In genomic region chr6:109373762-109374161, GRCh38 we compare ENCODE assay signal across 8 cellular contexts. TPM values are rescaled to one million over a fixed set of nuclear protein-coding genes. Genes with fewer than 3 reads are reported as not detected.
DNase-seq lines count a peak whose midpoint lies in the region; ATAC-seq, FAIRE-seq and TF ChIP-seq lines count a peak whose summit lies in the region.

No MANE protein-coding gene starts in this region.

- no peaks in the 10 kb centered on the region for H3K27me3 ChIP-seq in bronchial epithelial cell (ENCODE audit: control insufficient read depth, insufficient read depth, low read length)

- H3K9me3 Mint-ChIP-seq in CD14-positive monocyte = no peaks in the 10 kb centered on the region

- H3K4me1 Mint-ChIP-seq in CD14-positive monocyte = peaks cover 53% of the 10 kb centered on the region

- peak overlapping the region in 1 of 2 donors; percentile 41 for H3K4me3 Mint-ChIP-seq in CD14-positive monocyte

- TF ChIP-seq CTCF in CD14-positive monocyte (IDR thresholded peaks at IDR 0.05) (no peak), bronchial epithelial cell (IDR thresholded peaks at IDR 0.05; ENCODE audit: insufficient read depth, low read length, severe bottlenecking) (no peak)

- intact Hi-C loops in CD14-positive monocyte (cut with micrococcal nuclease) (loop anchor here in 1 of 2 donors (5.0 kb wide), 1 partner anchor 276 kb away; the partner anchor contains the start of gene CEP57L1), sciatic nerve (cut with DNase I) (no loop called here)

- peak overlapping the region; percentile 78 to 91 (median 82) for H3K27ac Mint-ChIP-seq in CD14-positive monocyte

- H3K36me3 ChIP-seq in bronchial epithelial cell (ENCODE audit: control insufficient read depth, insufficient read depth, low read length) = peaks cover 13% of the 10 kb centered on the region

- DNase-seq in CD14-positive monocyte (ENCODE audit: low spot score) = peak; percentile 60
- DNase-seq in bronchial epithelial cell (ENCODE audit: low read depth) = no peak
- DNase-seq in cerebellum (ENCODE audit: low spot score) = no peak
- no peak for DNase-seq in Ammon's horn (ENCODE audit: low spot score)
- no peak for DNase-seq in NCI-H510A treated with DMSO at 0.1 percent for 48 hours (lab: John Stamatoyannopoulos, UW)
- DNase-seq in sciatic nerve (ENCODE audit: low spot score) = no peak

- peaks cover 74 to 90% of the 10 kb centered on the region in 2 donors for H3K36me3 Mint-ChIP-seq in CD14-positive monocyte

- no peak overlapping the region for H3K4me3 ChIP-seq in bronchial epithelial cell (ENCODE audit: low read depth, low read length)

- ATAC-seq in GM19351 (IDR thresholded peaks at IDR 0.05; ENCODE audit: unreplicated experiment) (peak; percentile 95), HG03280 (IDR thresholded peaks at IDR 0.05; ENCODE audit: unreplicated experiment) (peak; percentile 91), sciatic nerve (no peak)

- FAIRE-seq in bronchial epithelial cell (lab: Jason Lieb, UNC) = peak; percentile 64

- no peaks in the 10 kb centered on the region for H3K27me3 Mint-ChIP-seq in CD14-positive monocyte (ENCODE audit: low read depth in 3 of 3)

RNA-seq across cellular contexts. Expression of gene CD164, which starts 8.5 kb away (rescaled TPM):
- polyA plus RNA-seq in CD14-positive monocyte = 100 to 1,000 TPM; 272 to 392 TPM
- total RNA-seq in bronchial epithelial cell = 113 and 115 TPM in 2 replicates
- 67.1 TPM for total RNA-seq in cerebellum
- total RNA-seq in sciatic nerve = 175 TPM
